Comparison of ENCODE assay signal across 8 cellular contexts in the genomic region with DNA sequence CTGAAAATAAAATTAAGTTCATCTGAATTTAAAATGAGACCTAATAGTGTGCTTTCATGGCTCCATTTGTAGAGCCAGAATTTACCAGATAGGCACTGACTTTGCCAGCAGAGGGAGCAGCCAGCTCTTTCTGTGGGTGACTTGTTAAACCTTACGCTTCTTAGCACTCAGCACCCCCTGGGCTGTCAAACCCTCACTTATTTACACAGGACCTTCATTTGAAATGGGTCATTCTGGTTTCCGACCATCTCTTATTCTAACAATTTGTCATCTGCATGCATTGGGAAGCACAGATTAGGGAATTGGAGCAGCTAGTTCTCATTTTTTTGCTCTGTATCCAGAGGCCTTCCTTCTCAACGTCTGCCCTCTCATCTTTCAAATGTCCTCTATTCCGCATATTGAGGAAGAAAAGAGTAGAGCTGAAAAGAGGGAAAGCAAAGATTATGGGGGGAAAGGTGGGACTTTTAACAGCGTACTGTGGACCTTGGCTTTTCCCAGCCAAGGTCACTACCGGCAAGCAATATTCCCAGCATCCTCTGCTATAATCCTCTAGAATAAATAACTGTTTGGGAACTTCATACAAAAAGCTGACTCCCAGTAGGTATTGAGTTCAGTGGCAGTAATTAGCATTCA. TPM values are rescaled to one million over a fixed set of nuclear protein-coding genes. Genes with fewer than 3 reads are reported as not detected.
A peak's percentile ranks its signal among the peaks of the same experiment; 100 is the strongest.
DNase-seq lines count a peak whose midpoint lies in the region; ATAC-seq and TF ChIP-seq lines count a peak whose summit lies in the region.

No MANE protein-coding gene starts in this region.

- TF ChIP-seq CTCF in AG10803 (conservative IDR thresholded peaks at IDR 0.05; ENCODE audit: low read length), result peak; percentile 79
- peak; percentile 81 for TF ChIP-seq CTCF in OCI-LY3 (IDR thresholded peaks at IDR 0.05; ENCODE audit: low read depth, low read length)
- TF ChIP-seq CTCF in fibroblast of villous mesenchyme (IDR thresholded peaks at IDR 0.05; ENCODE audit: insufficient read depth, low read depth, low read length), result peak; percentile 80
- peak; percentile 75 for TF ChIP-seq CTCF in osteocyte (IDR thresholded peaks at IDR 0.05)
- peak; percentile 74 for TF ChIP-seq CTCF in upper lobe of right lung (IDR thresholded peaks at IDR 0.05)

- H3K9ac ChIP-seq in OCI-LY3 (ENCODE audit: low read length), result no peak overlapping the region

- H3K27ac ChIP-seq in OCI-LY3 (ENCODE audit: low read length), result no peak overlapping the region
- peak overlapping the region; percentile 38 for H3K27ac ChIP-seq in upper lobe of right lung

- H3K9me3 Mint-ChIP-seq in activated T-helper 1 cell treated with anti-CD3 and anti-CD28 coated beads, Interleukin-12 subunit alpha, Interleukin-12 subunit beta, Interleukin-2, Interleukin-4 antibody, amounts not matched to agents 30 ng/mL and 10 ng/mL and 1 ng/mL, durations not matched to agents 14 hours and 24 hours and 36 hours, result no peaks in the 10 kb centered on the region
- H3K9me3 Mint-ChIP-seq in osteocyte (ENCODE audit: unreplicated experiment), result no peaks in the 10 kb centered on the region

- ATAC-seq in upper lobe of right lung (peak; percentile 62), GM21390 (IDR thresholded peaks at IDR 0.05; ENCODE audit: unreplicated experiment) (no peak)

- peaks cover 2% of the 10 kb centered on the region for H3K36me3 Mint-ChIP-seq in activated T-helper 1 cell treated with anti-CD3 and anti-CD28 coated beads, Interleukin-12 subunit alpha, Interleukin-12 subunit beta, Interleukin-2, Interleukin-4 antibody, amounts not matched to agents 30 ng/mL and 10 ng/mL and 1 ng/mL, durations not matched to agents 14 hours and 24 hours and 36 hours (ENCODE audit: low read depth)
- no peaks in the 10 kb centered on the region for H3K36me3 Mint-ChIP-seq in osteocyte (ENCODE audit: unreplicated experiment)

- H3K27me3 Mint-ChIP-seq in activated T-helper 1 cell treated with anti-CD3 and anti-CD28 coated beads, Interleukin-12 subunit alpha, Interleukin-12 subunit beta, Interleukin-2, Interleukin-4 antibody, amounts not matched to agents 30 ng/mL and 10 ng/mL and 1 ng/mL, durations not matched to agents 14 hours and 24 hours and 36 hours (ENCODE audit: insufficient read depth), result peaks cover 24% of the 10 kb centered on the region
- H3K27me3 Mint-ChIP-seq in osteocyte (ENCODE audit: unreplicated experiment), result peaks cover 9% of the 10 kb centered on the region

- no peak overlapping the region for H2AFZ ChIP-seq in OCI-LY3 (ENCODE audit: low read depth, low read length)

- H3K4me1 Mint-ChIP-seq in activated T-helper 1 cell treated with anti-CD3 and anti-CD28 coated beads, Interleukin-12 subunit alpha, Interleukin-12 subunit beta, Interleukin-2, Interleukin-4 antibody, amounts not matched to agents 30 ng/mL and 10 ng/mL and 1 ng/mL, durations not matched to agents 14 hours and 24 hours and 36 hours (ENCODE audit: low read depth), result peaks cover 13% of the 10 kb centered on the region
- H3K4me1 Mint-ChIP-seq in osteocyte (ENCODE audit: unreplicated experiment), result peaks cover 6% of the 10 kb centered on the region

- H3K27me3 ChIP-seq in OCI-LY3 (ENCODE audit: low read depth, low read length), result peaks cover 5% of the 10 kb centered on the region; the same call in 1 of the 2 replicates
- H3K27me3 ChIP-seq in upper lobe of right lung, result no peaks in the 10 kb centered on the region

- no peak overlapping the region for H3K4me3 ChIP-seq in AG10803 (ENCODE audit: low read length)
- no peak overlapping the region for H3K4me3 ChIP-seq in OCI-LY3 (ENCODE audit: low read length)
- no peak overlapping the region for H3K4me3 ChIP-seq in fibroblast of villous mesenchyme (ENCODE audit: low read depth, low read length)
- H3K4me3 ChIP-seq in upper lobe of right lung, result no peak overlapping the region

- H3K9me3 ChIP-seq in OCI-LY3 (ENCODE audit: insufficient read depth, low read length) (no peaks in the 10 kb centered on the region), upper lobe of right lung (no peaks in the 10 kb centered on the region)

- no peak overlapping the region for H3K4me2 ChIP-seq in OCI-LY3 (ENCODE audit: low read length)

- H3K27ac Mint-ChIP-seq in activated T-helper 1 cell treated with anti-CD3 and anti-CD28 coated beads, Interleukin-12 subunit alpha, Interleukin-12 subunit beta, Interleukin-2, Interleukin-4 antibody, amounts not matched to agents 30 ng/mL and 10 ng/mL and 1 ng/mL, durations not matched to agents 14 hours and 24 hours and 36 hours, result no peak overlapping the region
- no peak overlapping the region for H3K27ac Mint-ChIP-seq in osteocyte (ENCODE audit: unreplicated experiment)

- intact Hi-C loops in activated T-helper 1 cell treated with anti-CD3 and anti-CD28 coated beads, Interleukin-12 subunit alpha, Interleukin-12 subunit beta, Interleukin-2, Interleukin-4 antibody, amounts not matched to agents 30 ng/mL and 10 ng/mL and 1 ng/mL, durations not matched to agents 14 hours and 24 hours and 36 hours (cut with micrococcal nuclease), result loop anchor here (1.0 kb wide), 1 partner anchor 38 kb away; no protein-coding TSS in a partner anchor
- intact Hi-C loops in upper lobe of right lung (cut with DNase I), result no loop called here

- peaks cover 4% of the 10 kb centered on the region for H3K36me3 ChIP-seq in OCI-LY3 (replicated peaks; ENCODE audit: low read depth, low read length)
- no peaks in the 10 kb centered on the region for H3K36me3 ChIP-seq in upper lobe of right lung

- DNase-seq in AG10803 (ENCODE audit: low read depth) (peak; percentile 44), H4 (ENCODE audit: low spot score) (peak; percentile 35), fibroblast of villous mesenchyme (ENCODE audit: low read depth) (peak; percentile 57), osteocyte (ENCODE audit: extremely low spot score, unreplicated experiment) (no peak), upper lobe of right lung (no peak)
- peak; percentile 34 for DNase-seq in activated T-helper 1 cell treated with anti-CD3 and anti-CD28 coated beads, Interleukin-12 subunit alpha, Interleukin-12 subunit beta, Interleukin-2, Interleukin-4 antibody, amounts not matched to agents 30 ng/mL and 10 ng/mL and 1 ng/mL, durations not matched to agents 14 hours and 24 hours and 36 hours (ENCODE audit: low spot score)

- no peak overlapping the region for H3K4me3 Mint-ChIP-seq in activated T-helper 1 cell treated with anti-CD3 and anti-CD28 coated beads, Interleukin-12 subunit alpha, Interleukin-12 subunit beta, Interleukin-2, Interleukin-4 antibody, amounts not matched to agents 30 ng/mL and 10 ng/mL and 1 ng/mL, durations not matched to agents 14 hours and 24 hours and 36 hours
- no peak overlapping the region for H3K4me3 Mint-ChIP-seq in osteocyte (ENCODE audit: unreplicated experiment)

- H4K20me1 ChIP-seq in OCI-LY3 (ENCODE audit: insufficient read depth, low read length), result no peaks in the 10 kb centered on the region

- H3K4me1 ChIP-seq in OCI-LY3 (ENCODE audit: low read length) (peaks cover 11% of the 10 kb centered on the region), upper lobe of right lung (peaks cover 15% of the 10 kb centered on the region)

- H3K79me2 ChIP-seq in OCI-LY3 (ENCODE audit: low read length), result peaks cover 4% of the 10 kb centered on the region; the same call in 1 of the 2 replicates

RNA-seq across cellular contexts. Expression of a gene that starts 3.1 kb away (rescaled TPM):
- total RNA-seq in H4 (2014; rRNA removed; shearing (Covaris generic)), result 4.3 and 10.6 TPM in 2 replicates
- total RNA-seq in activated T-helper 1 cell treated with anti-CD3 and anti-CD28 coated beads, Interleukin-12 subunit alpha, Interleukin-12 subunit beta, Interleukin-2, Interleukin-4 antibody, amounts not matched to agents 30 ng/mL and 10 ng/mL and 1 ng/mL, durations not matched to agents 14 hours and 24 hours and 36 hours, result 4.8 and 5.7 TPM in 2 replicates
- total RNA-seq in fibroblast of villous mesenchyme (0.97 and 1.3 TPM in 2 replicates), osteocyte (2.4 and 2.9 TPM in 2 replicates), upper lobe of right lung (54.8 TPM)

RNA-seq across cellular contexts. Expression of a gene that starts 41.5 kb away (rescaled TPM):
- not detected in 2 replicates for total RNA-seq in H4 (2014; rRNA removed; shearing (Covaris generic))
- not detected in 2 replicates for total RNA-seq in activated T-helper 1 cell treated with anti-CD3 and anti-CD28 coated beads, Interleukin-12 subunit alpha, Interleukin-12 subunit beta, Interleukin-2, Interleukin-4 antibody, amounts not matched to agents 30 ng/mL and 10 ng/mL and 1 ng/mL, durations not matched to agents 14 hours and 24 hours and 36 hours
- total RNA-seq in fibroblast of villous mesenchyme (not detected in 2 replicates), osteocyte (not detected in 2 replicates), upper lobe of right lung (not detected)

Comparison
In these comparisons a context has a peak if more than half of its experiments do, and no peak if none do; other contexts are left out.
1. DNase-seq: peak in AG10803 (single experiment), H4 (single experiment), activated T-helper 1 cell treated with anti-CD3 and anti-CD28 coated beads, Interleukin-12 subunit alpha, Interleukin-12 subunit beta, Interleukin-2, Interleukin-4 antibody, amounts not matched to agents 30 ng/mL and 10 ng/mL and 1 ng/mL, durations not matched to agents 14 hours and 24 hours and 36 hours (single experiment) and fibroblast of villous mesenchyme (single experiment); none in osteocyte (single experiment) and upper lobe of right lung (single experiment).
2. Peak in every context shown above with its lines, with median percentiles within 50 percentile points of each other: CTCF ChIP-seq.